Comparison of ENCODE assay signal across 8 cellular contexts in genomic region chr17:80254396-80255241, GRCh38. TPM values are rescaled to one million over a fixed set of nuclear protein-coding genes. Genes with fewer than 3 reads are reported as not detected.
DNase-seq lines count a peak whose midpoint lies in the region; ATAC-seq and TF ChIP-seq lines count a peak whose summit lies in the region.

No MANE protein-coding gene starts in this region.

- POLR2A ChIA-PET in HCT116 (lab: Charles Lee) = no interaction called here

- CTCF ChIA-PET in HCT116 (lab: Charles Lee) = no interaction called here
- CTCF ChIA-PET in activated CD8-positive, alpha-beta memory T cell treated with anti-CD3 and anti-CD28 coated beads, Interleukin-2, amount 10 ng/mL, durations not matched to agents 7 days and 5 days (lab: Charles Lee) = interaction anchor here (0.6 to 5.7 kb wide), 7 partner anchors 12 to 638 kb away, joined by 3 to 50 read pairs (median 3); partner anchors contain the start of gene GAA

- no TSS peak for BruUV-seq in HCT116 (replicated peaks; lab: Mats Ljungman, UMichigan)

- H3K27ac ChIP-seq in HCT116 (ENCODE audit: low read depth, low read length) (peak overlapping the region; percentile 89), skeletal muscle tissue (ENCODE audit: low read depth, low read length) (peak overlapping the region; percentile 87)

- TF ChIP-seq CTCF in HCT116 (IDR thresholded peaks at IDR 0.05 in 2 of 3, conservative IDR thresholded peaks at IDR 0.05 in 1 of 3; ENCODE audit: borderline replicate concordance in 1 of 3, insufficient read depth in 1 of 3, low read depth in 2 of 3, low read length in 2 of 3) (no peak), fibroblast of pulmonary artery (IDR thresholded peaks at IDR 0.05; ENCODE audit: low read length, missing control alignments) (no peak)

- RAD21 ChIA-PET in HCT116 (lab: Charles Lee; ENCODE audit: low non-redundant PET in 1 of 2, low total read pairs in 2 of 2, uncharacterized antibody in 2 of 2, unreplicated experiment in 2 of 2) = no interaction called here

- no peaks in the 10 kb centered on the region for H3K27me3 ChIP-seq in HCT116 (ENCODE audit: insufficient read depth, low read length)
- H3K27me3 ChIP-seq in skeletal muscle tissue (ENCODE audit: control insufficient read depth in 3 of 3, insufficient read depth in 3 of 3, low read length in 3 of 3) = no peaks in the 10 kb centered on the region

- H3K4me1 Mint-ChIP-seq in activated CD8-positive, alpha-beta memory T cell treated with anti-CD3 and anti-CD28 coated beads, Interleukin-2, amount 10 ng/mL, durations not matched to agents 7 days and 5 days = peaks cover 76% of the 10 kb centered on the region

- H3K27me3 Mint-ChIP-seq in activated CD8-positive, alpha-beta memory T cell treated with anti-CD3 and anti-CD28 coated beads, Interleukin-2, amount 10 ng/mL, durations not matched to agents 7 days and 5 days = no peaks in the 10 kb centered on the region

- H3K4me3 Mint-ChIP-seq in activated CD8-positive, alpha-beta memory T cell treated with anti-CD3 and anti-CD28 coated beads, Interleukin-2, amount 10 ng/mL, durations not matched to agents 7 days and 5 days = peak overlapping the region; percentile 65

- peaks cover 1% of the 10 kb centered on the region for H3K36me3 Mint-ChIP-seq in activated CD8-positive, alpha-beta memory T cell treated with anti-CD3 and anti-CD28 coated beads, Interleukin-2, amount 10 ng/mL, durations not matched to agents 7 days and 5 days

- H3K9me2 ChIP-seq in HCT116 (ENCODE audit: insufficient read depth) = no peaks in the 10 kb centered on the region

- H3K36me3 ChIP-seq in HCT116 (ENCODE audit: control insufficient read depth in 1 of 2, insufficient read depth in 2 of 2, low read length in 2 of 2) = no peaks in the 10 kb centered on the region
- H3K36me3 ChIP-seq in skeletal muscle tissue (ENCODE audit: control insufficient read depth in 3 of 3, insufficient read depth in 3 of 3, low read length in 3 of 3) = peaks cover 0 to 18% (median 13%) of the 10 kb centered on the region in 3 donors

- H4K20me1 ChIP-seq in HCT116 (ENCODE audit: insufficient read depth) = no peaks in the 10 kb centered on the region

- intact Hi-C loops in HCT116 (cut with micrococcal nuclease) = no loop called here

- H3K27ac Mint-ChIP-seq in activated CD8-positive, alpha-beta memory T cell treated with anti-CD3 and anti-CD28 coated beads, Interleukin-2, amount 10 ng/mL, durations not matched to agents 7 days and 5 days = peak overlapping the region; percentile 98

- no peak; the same call in 1 of the 2 replicates for TF ChIP-seq RAD21 in HCT116 (IDR thresholded peaks at IDR 0.05; ENCODE audit: low read depth)

- peak overlapping the region; percentile 11 for H2AFZ ChIP-seq in HCT116 (ENCODE audit: low read depth, low read length, poor library complexity, severe bottlenecking)

- H3K79me2 ChIP-seq in HCT116 (ENCODE audit: insufficient read depth, low read length) = no peaks in the 10 kb centered on the region

- peak; percentile 89 for DNase-seq in Daoy (ENCODE audit: low read depth)
- peak; percentile 82 for DNase-seq in HCT116 (ENCODE audit: low read depth, low spot score)
- DNase-seq in NCI-H774 (lab: John Stamatoyannopoulos, UW) = peak; percentile 51
- DNase-seq in activated CD8-positive, alpha-beta memory T cell treated with anti-CD3 and anti-CD28 coated beads, Interleukin-2, amount 10 ng/mL, durations not matched to agents 7 days and 5 days = peak; percentile 90
- DNase-seq in fibroblast of pulmonary artery (ENCODE audit: low read depth) = peak; percentile 83
- no peak for DNase-seq in KG1 (lab: John Stamatoyannopoulos, UW)
- DNase-seq in SKM-1 (lab: John Stamatoyannopoulos, UW; ENCODE audit: unreplicated experiment) = no peak

- no peaks in the 10 kb centered on the region for H3K9me3 Mint-ChIP-seq in activated CD8-positive, alpha-beta memory T cell treated with anti-CD3 and anti-CD28 coated beads, Interleukin-2, amount 10 ng/mL, durations not matched to agents 7 days and 5 days (ENCODE audit: low read depth)

- H3K4me1 ChIP-seq in HCT116 (ENCODE audit: control insufficient read depth in 1 of 2, insufficient read depth in 2 of 2, low read length in 2 of 2) (peaks cover 41 to 66% of the 10 kb centered on the region in 2 experiments), skeletal muscle tissue (ENCODE audit: control insufficient read depth in 3 of 3, insufficient read depth in 3 of 3, low read length in 3 of 3) (peaks cover 8 to 20% (median 18%) of the 10 kb centered on the region in 3 donors)

- H3K4me2 ChIP-seq in HCT116 (ENCODE audit: low read length) = peak overlapping the region; percentile 74

- peak overlapping the region in 1 of 2 experiments; percentile 9; a peak in 3 of 4 replicates for H3K4me3 ChIP-seq in HCT116 (replicated peaks in 1 of 2; ENCODE audit: low read depth in 1 of 2, low read length in 2 of 2)
- no peak overlapping the region for H3K4me3 ChIP-seq in fibroblast of pulmonary artery (replicated peaks; ENCODE audit: low read depth, low read length)
- no peak overlapping the region for H3K4me3 ChIP-seq in skeletal muscle tissue (ENCODE audit: low read length in 3 of 3)

- TF ChIP-seq POLR2A in HCT116 (IDR thresholded peaks at IDR 0.05; ENCODE audit: borderline replicate concordance, extremely low read depth, insufficient read depth, insufficient read length) = no peak

- H3K9ac ChIP-seq in HCT116 (ENCODE audit: low read length) = peak overlapping the region; percentile 42
- peak overlapping the region in 1 of 3 donors; percentile 23 for H3K9ac ChIP-seq in skeletal muscle tissue (ENCODE audit: low read depth in 1 of 3, low read length in 3 of 3)

- no peaks in the 10 kb centered on the region for H3K9me3 ChIP-seq in HCT116 (ENCODE audit: control insufficient read depth in 1 of 2, insufficient read depth in 1 of 2, low read depth in 1 of 2, low read length in 2 of 2)
- no peaks in the 10 kb centered on the region for H3K9me3 ChIP-seq in skeletal muscle tissue (ENCODE audit: control insufficient read depth in 3 of 3, low read length in 3 of 3)

- peak; percentile 78 for ATAC-seq in HCT116
- peak; percentile 72 for ATAC-seq in activated CD8-positive, alpha-beta memory T cell treated with anti-CD3 and anti-CD28 coated beads, Interleukin-2, amount 10 ng/mL, durations not matched to agents 7 days and 5 days

TF ChIP-seq in HCT116, 20 proteins besides CTCF, POLR2A, EP300 and RAD21 (continues in another document):
- peak; percentile 90 for TF ChIP-seq FOSL1 (IDR thresholded peaks at IDR 0.05; ENCODE audit: low read depth)
- TF ChIP-seq ZBTB33 (IDR thresholded peaks at IDR 0.05; ENCODE audit: extremely low read depth, insufficient replicate concordance, low read length) = no peak
- TF ChIP-seq SIN3A (IDR thresholded peaks at IDR 0.05; ENCODE audit: low read depth) = peak; percentile 89
- TF ChIP-seq SP1 (IDR thresholded peaks at IDR 0.05; ENCODE audit: low read depth) = peak; percentile 87

RNA-seq across cellular contexts. Expression of gene RNF213, which starts 6.0 kb away (rescaled TPM):
- total RNA-seq in Daoy (2014; rRNA removed; shearing (Covaris generic)) = 19.0 and 22.2 TPM in 2 replicates
- total RNA-seq in HCT116 (2021; ENCODE audit: unreplicated experiment) = 44.5 TPM
- 36.6 and 38.0 TPM in 2 replicates for polyA plus RNA-seq in HCT116 (2012)
- total RNA-seq in activated CD8-positive, alpha-beta memory T cell treated with anti-CD3 and anti-CD28 coated beads, Interleukin-2, amount 10 ng/mL, durations not matched to agents 7 days and 5 days = 1,000 to 10,000 TPM in 1 of 2 experiments, 100 to 1,000 TPM in 1; 597 to 1,208 TPM
- 63.2 TPM for total RNA-seq in skeletal muscle tissue

RNA-seq across cellular contexts. Expression of gene SLC26A11, which starts 34.4 kb away (rescaled TPM):
- 0.69 and 1.9 TPM in 2 replicates for total RNA-seq in Daoy (2014; rRNA removed; shearing (Covaris generic))
- 17.7 TPM for total RNA-seq in HCT116 (2021; ENCODE audit: unreplicated experiment)
- 11.2 and 13.1 TPM in 2 replicates for polyA plus RNA-seq in HCT116 (2012)
- 1 to 10 TPM; 4.3 to 8.6 TPM for total RNA-seq in activated CD8-positive, alpha-beta memory T cell treated with anti-CD3 and anti-CD28 coated beads, Interleukin-2, amount 10 ng/mL, durations not matched to agents 7 days and 5 days
- 7.3 TPM for total RNA-seq in skeletal muscle tissue

RNA-seq across cellular contexts. Expression of gene SGSH, which starts 34.5 kb away (rescaled TPM):
- 2.1 and 2.4 TPM in 2 replicates for total RNA-seq in Daoy (2014; rRNA removed; shearing (Covaris generic))
- total RNA-seq in HCT116 (2021; ENCODE audit: unreplicated experiment) = 34.4 TPM
- polyA plus RNA-seq in HCT116 (2012) = 25.6 and 29.3 TPM in 2 replicates
- 10 to 100 TPM; 15.4 to 22.1 TPM for total RNA-seq in activated CD8-positive, alpha-beta memory T cell treated with anti-CD3 and anti-CD28 coated beads, Interleukin-2, amount 10 ng/mL, durations not matched to agents 7 days and 5 days
- total RNA-seq in skeletal muscle tissue = 6.3 TPM

Comparison
In these comparisons a context has a peak if more than half of its experiments do, and no peak if none do; other contexts are left out.
1. DNase-seq: peak in Daoy (single experiment), HCT116 (single experiment), NCI-H774 (single experiment), activated CD8-positive, alpha-beta memory T cell treated with anti-CD3 and anti-CD28 coated beads, Interleukin-2, amount 10 ng/mL, durations not matched to agents 7 days and 5 days (single experiment) and fibroblast of pulmonary artery (single experiment); none in KG1 (single experiment) and SKM-1 (single experiment).